14 cellular contexts compared by ENCODE assay signal in the genomic region with DNA sequence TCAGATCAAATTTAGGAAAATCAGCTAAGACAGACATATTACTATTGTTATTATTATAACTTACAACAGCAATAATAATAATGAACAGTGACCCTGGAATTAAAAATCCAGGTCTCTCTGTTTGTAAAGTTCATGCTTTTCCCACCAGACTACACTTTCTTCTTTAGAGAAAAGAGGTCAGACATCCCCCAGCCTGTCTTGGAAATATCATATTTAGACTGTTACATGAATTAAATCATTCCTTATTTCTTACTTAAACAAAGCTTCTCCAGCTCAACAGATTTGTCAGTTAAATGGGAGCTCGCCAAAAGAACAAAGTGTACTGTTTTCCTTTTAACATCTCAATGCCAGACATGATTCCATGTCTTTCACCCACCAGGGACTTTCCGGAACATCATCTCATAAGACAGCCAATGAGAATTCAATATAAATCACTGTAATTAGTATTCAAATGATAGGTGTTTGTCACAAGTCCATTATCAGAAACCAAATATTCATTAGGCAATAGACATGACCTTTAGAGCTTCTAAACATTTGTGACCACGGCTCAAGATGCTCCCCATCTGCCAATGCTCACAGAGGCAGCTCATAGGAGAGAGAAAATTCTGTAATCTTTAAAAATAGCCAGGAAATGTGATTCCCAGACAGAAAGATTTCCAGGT.
DNase-seq lines count a peak whose midpoint lies in the region; ATAC-seq and TF ChIP-seq lines count a peak whose summit lies in the region.
"Had no signal": no experiment of that assay in that cellular context is flagged by ENCODE, and none has a peak within 500 bp of the region (broad histone marks: within the 10 kb centered on the region; RNA-seq: fewer than 3 reads in every experiment).

No MANE protein-coding gene starts in this region.

- H3K9me3 ChIP-seq in breast epithelium (no peaks in the 10 kb centered on the region), gastroesophageal sphincter (no peaks in the 10 kb centered on the region), osteoblast (ENCODE audit: low read depth, low read length) (no peaks in the 10 kb centered on the region), upper lobe of left lung (no peaks in the 10 kb centered on the region)

- H3K4me1 ChIP-seq in breast epithelium (no peaks in the 10 kb centered on the region), gastroesophageal sphincter (peaks cover 8 to 51% (median 19%) of the 10 kb centered on the region in 3 donors), osteoblast (ENCODE audit: insufficient read depth, low read length) (peaks cover 6% of the 10 kb centered on the region), upper lobe of left lung (peaks cover 0 to 5% (median 0%) of the 10 kb centered on the region in 4 donors)

- WGBS in gastroesophageal sphincter (ENCODE audit: low coverage in 1 of 2), 2 donors: 6 to 34% methylated on average over 3 of the region's 3 CpGs
- 62 to 69% methylated on average over 3 of the region's 3 CpGs for WGBS in upper lobe of left lung, 2 donors

- no peaks in the 10 kb centered on the region for H3K36me3 ChIP-seq in breast epithelium
- H3K36me3 ChIP-seq in gastroesophageal sphincter: no peaks in the 10 kb centered on the region
- no peaks in the 10 kb centered on the region for H3K36me3 ChIP-seq in osteoblast (ENCODE audit: insufficient read depth, low read length)
- H3K36me3 ChIP-seq in upper lobe of left lung: no peaks in the 10 kb centered on the region

- no peaks in the 10 kb centered on the region for H3K27me3 ChIP-seq in breast epithelium
- no peaks in the 10 kb centered on the region for H3K27me3 ChIP-seq in gastroesophageal sphincter
- no peaks in the 10 kb centered on the region for H3K27me3 ChIP-seq in osteoblast (ENCODE audit: insufficient read depth, low read length)
- no peaks in the 10 kb centered on the region for H3K27me3 ChIP-seq in upper lobe of left lung

- TF ChIP-seq EP300 in gastroesophageal sphincter (IDR thresholded peaks at IDR 0.05) (no peak), upper lobe of left lung (IDR thresholded peaks at IDR 0.05) (peak in 2 of 4 donors; percentile 43 to 45)

- H2AFZ ChIP-seq in osteoblast (ENCODE audit: low read length): peak overlapping the region; percentile 18

- no peaks in the 10 kb centered on the region for H4K20me1 ChIP-seq in osteoblast (ENCODE audit: insufficient read depth, low read length)

- H3K79me2 ChIP-seq in osteoblast (ENCODE audit: insufficient read depth, low read length): no peaks in the 10 kb centered on the region

- TF ChIP-seq POLR2A in breast epithelium (IDR thresholded peaks at IDR 0.05): no peak
- no peak for TF ChIP-seq POLR2A in gastroesophageal sphincter (IDR thresholded peaks at IDR 0.05)
- TF ChIP-seq POLR2A in upper lobe of left lung (IDR thresholded peaks at IDR 0.05): no peak

- TF ChIP-seq CTCF in breast epithelium (IDR thresholded peaks at IDR 0.05) (no peak), gastroesophageal sphincter (IDR thresholded peaks at IDR 0.05) (peak in 1 of 4 experiments; percentile 30), osteoblast (IDR thresholded peaks at IDR 0.05; ENCODE audit: extremely low read depth, low read depth, low read length) (no peak), upper lobe of left lung (IDR thresholded peaks at IDR 0.05) (no peak)

- H3K4me2 ChIP-seq in osteoblast (ENCODE audit: insufficient read depth, low read length): no peak overlapping the region

- intact Hi-C loops in breast epithelium (cut with DNase I; ENCODE audit: low total_unique reads): no loop called here

- DNase-seq in breast epithelium (ENCODE audit: low spot score in 2 of 2): no peak
- no peak for DNase-seq in osteoblast (ENCODE audit: insufficient read length, low spot score, missing footprints)
- no peak for DNase-seq in upper lobe of left lung
- no peak for DNase-seq in activated CD4-positive, alpha-beta T cell treated with anti-CD3 and anti-CD28 coated beads, Interleukin-2, amount 50 U/mL, for 48 hours
- no peak for DNase-seq in NCI-H774 (lab: John Stamatoyannopoulos, UW)
- DNase-seq: activated naive CD8-positive, alpha-beta T cell treated with anti-CD3 and anti-CD28 coated beads, Interleukin-2, amount 50 U/mL, for 24 hours; effector CD4-positive, alpha-beta T cell; NCI-H1048; stimulated activated CD4-positive, alpha-beta T cell treated with anti-CD3 and anti-CD28 coated beads, Interleukin-2, amount 100 ng/mL, for 48 hours had no signal

- no peak overlapping the region for H3K4me3 ChIP-seq in breast epithelium
- H3K4me3 ChIP-seq in gastroesophageal sphincter: no peak overlapping the region
- no peak overlapping the region for H3K4me3 ChIP-seq in osteoblast (ENCODE audit: insufficient read depth, low read length)
- H3K4me3 ChIP-seq in upper lobe of left lung: no peak overlapping the region
- H3K4me3 ChIP-seq: GM12878 had no signal

- H3K27ac ChIP-seq in breast epithelium (peak overlapping the region; percentile 46 to 65), gastroesophageal sphincter (peak overlapping the region; percentile 66 to 78 (median 72)), osteoblast (ENCODE audit: low read depth, low read length) (no peak overlapping the region), upper lobe of left lung (peak overlapping the region in 3 of 4 donors; percentile 8 to 57 (median 52))

- ATAC-seq in gastroesophageal sphincter: peak; percentile 86
- ATAC-seq in upper lobe of left lung (ENCODE audit: low FRiP score in 2 of 2): peak; percentile 39 to 87
- no peak for ATAC-seq in GM21528 (IDR thresholded peaks at IDR 0.05; ENCODE audit: low FRiP score, unreplicated experiment)
- ATAC-seq: activated naive CD8-positive, alpha-beta T cell treated with anti-CD3 and anti-CD28 coated beads, Interleukin-2, amount 50 U/mL, for 24 hours; GM12878; left lobe of liver; PC-3 had no signal
